ENCODE assay signal across 1 cellular context in genomic region chr7:102613575-102614345, GRCh38.
A peak's percentile ranks its signal among the peaks of the same experiment; 100 is the strongest.
TF ChIP-seq lines count a peak whose summit lies in the region.

No MANE protein-coding gene starts in this region.

TF ChIP-seq in K562, 482 proteins besides CTCF, POLR2A, EP300 and RAD21:
- TF ChIP-seq RBM25 (IDR thresholded peaks at IDR 0.05; ENCODE audit: low read depth, low read length, severe bottlenecking): peak; percentile 9
